1 cellular context compared by ENCODE assay signal in genomic region chr4:2245787-2246275, GRCh38.
TF ChIP-seq lines count a peak whose summit lies in the region.

No MANE protein-coding gene starts in this region.

TF ChIP-seq in WTC11, 78 proteins besides CTCF, POLR2A, EP300 and RAD21 (continued from another document):
- no peak for TF ChIP-seq ATF2 (CRISPR knock-in tag; IDR thresholded peaks at IDR 0.05; ENCODE audit: borderline replicate concordance, low read depth)
- no peak for TF ChIP-seq HMGA2 (CRISPR knock-in tag; IDR thresholded peaks at IDR 0.05)
- no peak for TF ChIP-seq IRF1 (CRISPR knock-in tag; IDR thresholded peaks at IDR 0.05)
- TF ChIP-seq SMAD3 (CRISPR knock-in tag; IDR thresholded peaks at IDR 0.05; ENCODE audit: borderline replicate concordance) = no peak
- no peak for TF ChIP-seq SMAD4 (CRISPR knock-in tag; IDR thresholded peaks at IDR 0.05)
